8 cellular contexts compared by ENCODE assay signal in genomic region chr19:47095707-47096704, GRCh38. TPM values are rescaled to one million over a fixed set of nuclear protein-coding genes. Genes with fewer than 3 reads are reported as not detected.
DNase-seq lines count a peak whose midpoint lies in the region; ATAC-seq and TF ChIP-seq lines count a peak whose summit lies in the region.

No MANE protein-coding gene starts in this region.

- peaks cover 15% of the 10 kb centered on the region for H3K4me1 Mint-ChIP-seq in mesothelial cell of epicardium

- peak overlapping the region; percentile 85 for H3K27ac Mint-ChIP-seq in mesothelial cell of epicardium

- no peak overlapping the region for H3K4me3 Mint-ChIP-seq in mesothelial cell of epicardium

- no peaks in the 10 kb centered on the region for H3K27me3 Mint-ChIP-seq in mesothelial cell of epicardium (ENCODE audit: low read depth)

- in situ Hi-C loops in T47D (cut with HindIII; ENCODE audit: low pct_unique_long_range_greater_than_20kb, low sequenced_read_pairs) = no loop called here

- H3K9me3 Mint-ChIP-seq in mesothelial cell of epicardium = no peaks in the 10 kb centered on the region

- no peak for ATAC-seq in GM18519 (IDR thresholded peaks at IDR 0.05; ENCODE audit: low FRiP score, unreplicated experiment)

- TF ChIP-seq CTCF in 22Rv1 (IDR thresholded peaks at IDR 0.05) (no peak), mesothelial cell of epicardium (IDR thresholded peaks at IDR 0.05; ENCODE audit: unreplicated experiment) (no peak)

- DNase-seq in MV-4-11 (lab: John Stamatoyannopoulos, UW) (peak; percentile 93), T47D (ENCODE audit: low read depth in 1 of 2, low spot score in 1 of 2) (peak; percentile 74 to 97), mesothelial cell of epicardium (ENCODE audit: low spot score in 2 of 2, unreplicated experiment in 2 of 2) (no peak), SHP77 (lab: John Stamatoyannopoulos, UW) (no peak), DMS 273 treated with DMSO at 0.1 percent for 48 hours (lab: John Stamatoyannopoulos, UW) (no peak), SKM-1 (lab: John Stamatoyannopoulos, UW; ENCODE audit: unreplicated experiment) (no peak)

- peak overlapping the region; percentile 86 for H3K27ac ChIP-seq in 22Rv1

- H3K36me3 Mint-ChIP-seq in mesothelial cell of epicardium = peaks cover 19% of the 10 kb centered on the region

RNA-seq across cellular contexts. Expression of gene ZC3H4, which starts 17.6 kb away (rescaled TPM):
- total RNA-seq in mesothelial cell of epicardium = 65.3 to 68.7 TPM (median 67.9 TPM) in 3 replicates

RNA-seq across cellular contexts. Expression of gene SAE1, which starts 34.6 kb away (rescaled TPM):
- 137 to 141 TPM (median 138 TPM) in 3 replicates for total RNA-seq in mesothelial cell of epicardium

RNA-seq across cellular contexts. Expression of gene TMEM160, which starts 47.6 kb away (rescaled TPM):
- total RNA-seq in mesothelial cell of epicardium = 35.4 to 38.1 TPM (median 36.2 TPM) in 3 replicates

Comparison
In these comparisons a context has a peak if more than half of its experiments do, and no peak if none do; other contexts are left out.
1. DNase-seq: peak in MV-4-11 (single experiment) and T47D (2 of 2); none in mesothelial cell of epicardium (0 of 2), SHP77 (0 of 2), DMS 273 treated with DMSO at 0.1 percent for 48 hours (single experiment) and SKM-1 (single experiment).